ENCODE assay signal across 1 cellular context in genomic region chr12:121424632-121424992, GRCh38.
A peak's percentile ranks its signal among the peaks of the same experiment; 100 is the strongest.
TF ChIP-seq lines count a peak whose summit lies in the region.

No MANE protein-coding gene starts in this region.

TF ChIP-seq in HepG2, 621 proteins besides CTCF, POLR2A, EP300 and RAD21:
- TF ChIP-seq SIX4 (CRISPR knock-in tag; IDR thresholded peaks at IDR 0.05) (no peak), ZNF652 (CRISPR knock-in tag; IDR thresholded peaks at IDR 0.05; ENCODE audit: borderline replicate concordance, low read depth) (0 out of 2 replicates have a peak, but pooled peaks have one; percentile 34), ELF4 (CRISPR knock-in tag; IDR thresholded peaks at IDR 0.05; ENCODE audit: borderline replicate concordance) (no peak)
TF ChIP-seq in HepG2: peak in this region for 1.
